8 cellular contexts compared by ENCODE assay signal in genomic region chr19:13843104-13843921, GRCh38. TPM values are rescaled to one million over a fixed set of nuclear protein-coding genes. Genes with fewer than 3 reads are reported as not detected.
A peak's percentile ranks its signal among the peaks of the same experiment; 100 is the strongest.
DNase-seq lines count a peak whose midpoint lies in the region; FAIRE-seq and TF ChIP-seq lines count a peak whose summit lies in the region.

No MANE protein-coding gene starts in this region.

- no peaks in the 10 kb centered on the region for H3K27me3 ChIP-seq in iPS DF 6.9 (ENCODE audit: control insufficient read depth, insufficient read depth, low read length)
- H3K27me3 ChIP-seq in small intestine (ENCODE audit: control insufficient read depth in 2 of 2, insufficient read depth in 2 of 2, low read length in 2 of 2) = no peaks in the 10 kb centered on the region

- H3K27ac Mint-ChIP-seq in CD14-positive monocyte = peak overlapping the region; percentile 91 to 99 (median 96)

- DNase-seq in CD14-positive monocyte (ENCODE audit: low spot score) (no peak), HuH-7.5 (ENCODE audit: low spot score) (peak; percentile 81), iPS DF 6.9 (ENCODE audit: low read depth, low spot score) (no peak), small intestine (no peak), globus pallidus (ENCODE audit: low spot score) (no peak), activated gamma-delta T cell (lab: John Stamatoyannopoulos, UW) (no peak), NCI-H1092 (lab: John Stamatoyannopoulos, UW) (no peak)

- H3K9me3 ChIP-seq in iPS DF 6.9 (ENCODE audit: control insufficient read depth, insufficient read depth, low read length) (no peaks in the 10 kb centered on the region), small intestine (ENCODE audit: control insufficient read depth, low read depth) (no peaks in the 10 kb centered on the region)

- H3K36me3 Mint-ChIP-seq in CD14-positive monocyte = peaks cover 8 to 24% of the 10 kb centered on the region in 2 donors

- H3K4me3 ChIP-seq in iPS DF 6.9 (ENCODE audit: low read length) = peak overlapping the region; percentile 84; the same call in 1 of the 2 replicates
- peak overlapping the region; percentile 79 to 89 for H3K4me3 ChIP-seq in small intestine (ENCODE audit: low read depth in 1 of 2, low read length in 2 of 2)

- 14 to 22% (median 18%) methylated on average over 24 of the region's 24 CpGs for WGBS in adipose tissue, 3 donors
- no CpG with 5 or more reads among the region's 24 CpGs for WGBS in iPS DF 6.9 (ENCODE audit: insufficient coverage, insufficient read length)
- 14 to 21% (median 18%) methylated on average over 18 to 24 of the region's 24 CpGs for WGBS in small intestine, 3 donors

- H3K4me1 Mint-ChIP-seq in CD14-positive monocyte = peaks cover 45% of the 10 kb centered on the region

- intact Hi-C loops in CD14-positive monocyte (cut with micrococcal nuclease) = loop anchor here (10.0 kb wide), 2 partner anchors 689 to 1059 kb away; partner anchors contain the start of genes IER2 (in 1 of the 2) and STX10 (in 1 of the 2)

- peak overlapping the region; percentile 46 for H3K27ac ChIP-seq in adipose tissue (ENCODE audit: low read depth, low read length)
- H3K27ac ChIP-seq in iPS DF 6.9 (ENCODE audit: low read length) = no peak overlapping the region
- peak overlapping the region; percentile 52 to 98 for H3K27ac ChIP-seq in small intestine (ENCODE audit: low read depth in 1 of 2, low read length in 1 of 2)

- peaks cover 0 to 7% (median 2%) of the 10 kb centered on the region in 7 donors for H3K9me3 Mint-ChIP-seq in CD14-positive monocyte

- H3K36me3 ChIP-seq in iPS DF 6.9 (ENCODE audit: control insufficient read depth, insufficient read depth, low read length) (no peaks in the 10 kb centered on the region), small intestine (ENCODE audit: control insufficient read depth in 2 of 2, insufficient read depth in 2 of 2, low read length in 2 of 2) (no peaks in the 10 kb centered on the region)

- H3K27me3 Mint-ChIP-seq in CD14-positive monocyte (ENCODE audit: low read depth in 3 of 3) = peaks cover 0 to 14% (median 4%) of the 10 kb centered on the region in 3 donors

- no peak for FAIRE-seq in small intestine (lab: Jason Lieb, UNC)

- peak overlapping the region; percentile 84 to 96 for H3K4me3 Mint-ChIP-seq in CD14-positive monocyte

- no peak for TF ChIP-seq CTCF in CD14-positive monocyte (IDR thresholded peaks at IDR 0.05)

- H3K4me1 ChIP-seq in iPS DF 6.9 (ENCODE audit: control insufficient read depth, insufficient read depth, low read length) (peaks cover 14% of the 10 kb centered on the region), small intestine (ENCODE audit: control insufficient read depth in 2 of 2, insufficient read depth in 1 of 2, low read depth in 1 of 2, low read length in 1 of 2) (peaks cover 6 to 9% of the 10 kb centered on the region in 2 donors)

RNA-seq across cellular contexts. Expression of gene NANOS3, which starts 33.6 kb away (rescaled TPM):
- polyA plus RNA-seq in CD14-positive monocyte (not detected), adipose tissue (not detected), small intestine (under 1 TPM in 1 of 3 donors, not detected in 2; 0.45 TPM)

RNA-seq across cellular contexts. Expression of gene ZSWIM4, which starts 48.1 kb away (rescaled TPM):
- polyA plus RNA-seq in CD14-positive monocyte (under 1 TPM; 0.19 to 0.23 TPM), adipose tissue (1 to 10 TPM; 1.6 to 3.4 (median 2.0) TPM), small intestine (1 to 10 TPM in 2 of 3 donors, under 1 TPM in 1; 0.45 to 2.3 (median 1.4) TPM)
